Comparison of ENCODE assay signal across 1 cellular context in genomic region chr20:36181934-36182603, GRCh38.
TF ChIP-seq lines count a peak whose summit lies in the region.

No MANE protein-coding gene starts in this region.

TF ChIP-seq in HepG2, 621 proteins besides CTCF, POLR2A, EP300 and RAD21 (continued from another document and continues in another):
- TF ChIP-seq, protein P1, sequence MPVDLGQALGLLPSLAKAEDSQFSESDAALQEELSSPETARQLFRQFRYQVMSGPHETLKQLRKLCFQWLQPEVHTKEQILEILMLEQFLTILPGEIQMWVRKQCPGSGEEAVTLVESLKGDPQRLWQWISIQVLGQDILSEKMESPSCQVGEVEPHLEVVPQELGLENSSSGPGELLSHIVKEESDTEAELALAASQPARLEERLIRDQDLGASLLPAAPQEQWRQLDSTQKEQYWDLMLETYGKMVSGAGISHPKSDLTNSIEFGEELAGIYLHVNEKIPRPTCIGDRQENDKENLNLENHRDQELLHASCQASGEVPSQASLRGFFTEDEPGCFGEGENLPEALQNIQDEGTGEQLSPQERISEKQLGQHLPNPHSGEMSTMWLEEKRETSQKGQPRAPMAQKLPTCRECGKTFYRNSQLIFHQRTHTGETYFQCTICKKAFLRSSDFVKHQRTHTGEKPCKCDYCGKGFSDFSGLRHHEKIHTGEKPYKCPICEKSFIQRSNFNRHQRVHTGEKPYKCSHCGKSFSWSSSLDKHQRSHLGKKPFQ (CRISPR knock-in tag; IDR thresholded peaks at IDR 0.05; ENCODE audit: insufficient replicate concordance), result no peak
- TF ChIP-seq, protein P2, sequence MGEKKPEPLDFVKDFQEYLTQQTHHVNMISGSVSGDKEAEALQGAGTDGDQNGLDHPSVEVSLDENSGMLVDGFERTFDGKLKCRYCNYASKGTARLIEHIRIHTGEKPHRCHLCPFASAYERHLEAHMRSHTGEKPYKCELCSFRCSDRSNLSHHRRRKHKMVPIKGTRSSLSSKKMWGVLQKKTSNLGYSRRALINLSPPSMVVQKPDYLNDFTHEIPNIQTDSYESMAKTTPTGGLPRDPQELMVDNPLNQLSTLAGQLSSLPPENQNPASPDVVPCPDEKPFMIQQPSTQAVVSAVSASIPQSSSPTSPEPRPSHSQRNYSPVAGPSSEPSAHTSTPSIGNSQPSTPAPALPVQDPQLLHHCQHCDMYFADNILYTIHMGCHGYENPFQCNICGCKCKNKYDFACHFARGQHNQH (CRISPR knock-in tag; IDR thresholded peaks at IDR 0.05), result no peak; the same call in 1 of the 2 replicates
- TF ChIP-seq JUND (CRISPR knock-in tag; IDR thresholded peaks at IDR 0.05), result 0 out of 2 replicates have a peak, but pooled peaks have one; percentile 36
- TF ChIP-seq, protein P3, sequence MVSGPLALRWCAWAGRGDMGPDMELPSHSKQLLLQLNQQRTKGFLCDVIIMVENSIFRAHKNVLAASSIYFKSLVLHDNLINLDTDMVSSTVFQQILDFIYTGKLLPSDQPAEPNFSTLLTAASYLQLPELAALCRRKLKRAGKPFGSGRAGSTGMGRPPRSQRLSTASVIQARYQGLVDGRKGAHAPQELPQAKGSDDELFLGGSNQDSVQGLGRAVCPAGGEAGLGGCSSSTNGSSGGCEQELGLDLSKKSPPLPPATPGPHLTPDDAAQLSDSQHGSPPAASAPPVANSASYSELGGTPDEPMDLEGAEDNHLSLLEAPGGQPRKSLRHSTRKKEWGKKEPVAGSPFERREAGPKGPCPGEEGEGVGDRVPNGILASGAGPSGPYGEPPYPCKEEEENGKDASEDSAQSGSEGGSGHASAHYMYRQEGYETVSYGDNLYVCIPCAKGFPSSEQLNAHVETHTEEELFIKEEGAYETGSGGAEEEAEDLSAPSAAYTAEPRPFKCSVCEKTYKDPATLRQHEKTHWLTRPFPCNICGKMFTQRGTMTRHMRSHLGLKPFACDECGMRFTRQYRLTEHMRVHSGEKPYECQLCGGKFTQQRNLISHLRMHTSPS (CRISPR knock-in tag; IDR thresholded peaks at IDR 0.05; ENCODE audit: low read depth), result peak; percentile 48; the same call in 1 of the 2 replicates
- no peak for TF ChIP-seq YY1 (IDR thresholded peaks at IDR 0.05; ENCODE audit: insufficient read depth, insufficient replicate concordance, low read depth, low read length)
- TF ChIP-seq, protein P4, sequence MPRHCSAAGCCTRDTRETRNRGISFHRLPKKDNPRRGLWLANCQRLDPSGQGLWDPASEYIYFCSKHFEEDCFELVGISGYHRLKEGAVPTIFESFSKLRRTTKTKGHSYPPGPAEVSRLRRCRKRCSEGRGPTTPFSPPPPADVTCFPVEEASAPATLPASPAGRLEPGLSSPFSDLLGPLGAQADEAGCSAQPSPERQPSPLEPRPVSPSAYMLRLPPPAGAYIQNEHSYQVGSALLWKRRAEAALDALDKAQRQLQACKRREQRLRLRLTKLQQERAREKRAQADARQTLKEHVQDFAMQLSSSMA (CRISPR knock-in tag; IDR thresholded peaks at IDR 0.05), result no peak; the same call in none of the 2 replicates
- TF ChIP-seq ZNF10 (CRISPR knock-in tag; IDR thresholded peaks at IDR 0.05; ENCODE audit: borderline replicate concordance, low read depth), result no peak
- TF ChIP-seq SP140L (CRISPR knock-in tag; IDR thresholded peaks at IDR 0.05; ENCODE audit: borderline replicate concordance), result 0 out of 2 replicates have a peak, but pooled peaks have one; percentile 17
- no peak for TF ChIP-seq MED13 (CRISPR knock-in tag; IDR thresholded peaks at IDR 0.05)
- no peak for TF ChIP-seq ZNF572 (CRISPR knock-in tag; IDR thresholded peaks at IDR 0.05)
- TF ChIP-seq TBP (CRISPR knock-in tag; IDR thresholded peaks at IDR 0.05), result no peak
- TF ChIP-seq HOXA7 (CRISPR knock-in tag; IDR thresholded peaks at IDR 0.05), result no peak
- TF ChIP-seq NR2F1 (CRISPR knock-in tag; IDR thresholded peaks at IDR 0.05), result peak in 1 of 2 experiments; percentile 72; a peak in 2 of 4 replicates
- TF ChIP-seq MIXL1 (CRISPR knock-in tag; IDR thresholded peaks at IDR 0.05), result 0 out of 2 replicates have a peak, but pooled peaks have one; percentile 53
- TF ChIP-seq ZNF766 (CRISPR knock-in tag; IDR thresholded peaks at IDR 0.05; ENCODE audit: borderline replicate concordance), result 0 out of 2 replicates have a peak, but pooled peaks have one; percentile 14
- TF ChIP-seq MAF1 (CRISPR knock-in tag; IDR thresholded peaks at IDR 0.05; ENCODE audit: borderline replicate concordance), result no peak
- no peak for TF ChIP-seq SALL2 (CRISPR knock-in tag; IDR thresholded peaks at IDR 0.05)
- TF ChIP-seq ZMYM3 (CRISPR knock-in tag; IDR thresholded peaks at IDR 0.05), result peak; percentile 97
- TF ChIP-seq, protein P5, sequence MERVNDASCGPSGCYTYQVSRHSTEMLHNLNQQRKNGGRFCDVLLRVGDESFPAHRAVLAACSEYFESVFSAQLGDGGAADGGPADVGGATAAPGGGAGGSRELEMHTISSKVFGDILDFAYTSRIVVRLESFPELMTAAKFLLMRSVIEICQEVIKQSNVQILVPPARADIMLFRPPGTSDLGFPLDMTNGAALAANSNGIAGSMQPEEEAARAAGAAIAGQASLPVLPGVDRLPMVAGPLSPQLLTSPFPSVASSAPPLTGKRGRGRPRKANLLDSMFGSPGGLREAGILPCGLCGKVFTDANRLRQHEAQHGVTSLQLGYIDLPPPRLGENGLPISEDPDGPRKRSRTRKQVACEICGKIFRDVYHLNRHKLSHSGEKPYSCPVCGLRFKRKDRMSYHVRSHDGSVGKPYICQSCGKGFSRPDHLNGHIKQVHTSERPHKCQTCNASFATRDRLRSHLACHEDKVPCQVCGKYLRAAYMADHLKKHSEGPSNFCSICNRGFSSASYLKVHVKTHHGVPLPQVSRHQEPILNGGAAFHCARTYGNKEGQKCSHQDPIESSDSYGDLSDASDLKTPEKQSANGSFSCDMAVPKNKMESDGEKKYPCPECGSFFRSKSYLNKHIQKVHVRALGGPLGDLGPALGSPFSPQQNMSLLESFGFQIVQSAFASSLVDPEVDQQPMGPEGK (CRISPR knock-in tag; IDR thresholded peaks at IDR 0.05), result no peak
- TF ChIP-seq PPARG (CRISPR knock-in tag; conservative IDR thresholded peaks at IDR 0.05), result 0 out of 2 replicates have a peak, but pooled peaks have one; percentile 38
- TF ChIP-seq, protein P6, sequence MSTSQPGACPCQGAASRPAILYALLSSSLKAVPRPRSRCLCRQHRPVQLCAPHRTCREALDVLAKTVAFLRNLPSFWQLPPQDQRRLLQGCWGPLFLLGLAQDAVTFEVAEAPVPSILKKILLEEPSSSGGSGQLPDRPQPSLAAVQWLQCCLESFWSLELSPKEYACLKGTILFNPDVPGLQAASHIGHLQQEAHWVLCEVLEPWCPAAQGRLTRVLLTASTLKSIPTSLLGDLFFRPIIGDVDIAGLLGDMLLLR (CRISPR knock-in tag; IDR thresholded peaks at IDR 0.05), result no peak
- peak; percentile 52; the same call in 1 of the 2 replicates for TF ChIP-seq ELF1 (CRISPR knock-in tag; IDR thresholded peaks at IDR 0.05)
- TF ChIP-seq TBL1XR1 (IDR thresholded peaks at IDR 0.05; ENCODE audit: borderline replicate concordance, low read length, partially characterized antibody), result no peak
- TF ChIP-seq DNMT1 (CRISPR knock-in tag; IDR thresholded peaks at IDR 0.05), result no peak; the same call in 1 of the 2 replicates
- TF ChIP-seq FOXA3 (CRISPR knock-in tag; IDR thresholded peaks at IDR 0.05), result peak; percentile 77
- no peak for TF ChIP-seq ZNF30 (CRISPR knock-in tag; IDR thresholded peaks at IDR 0.05)
- peak; percentile 85 for TF ChIP-seq GATAD2A (CRISPR knock-in tag; IDR thresholded peaks at IDR 0.05)
- TF ChIP-seq, protein P7, sequence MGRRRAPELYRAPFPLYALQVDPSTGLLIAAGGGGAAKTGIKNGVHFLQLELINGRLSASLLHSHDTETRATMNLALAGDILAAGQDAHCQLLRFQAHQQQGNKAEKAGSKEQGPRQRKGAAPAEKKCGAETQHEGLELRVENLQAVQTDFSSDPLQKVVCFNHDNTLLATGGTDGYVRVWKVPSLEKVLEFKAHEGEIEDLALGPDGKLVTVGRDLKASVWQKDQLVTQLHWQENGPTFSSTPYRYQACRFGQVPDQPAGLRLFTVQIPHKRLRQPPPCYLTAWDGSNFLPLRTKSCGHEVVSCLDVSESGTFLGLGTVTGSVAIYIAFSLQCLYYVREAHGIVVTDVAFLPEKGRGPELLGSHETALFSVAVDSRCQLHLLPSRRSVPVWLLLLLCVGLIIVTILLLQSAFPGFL (CRISPR knock-in tag; IDR thresholded peaks at IDR 0.05), result no peak
- TF ChIP-seq, protein P8, sequence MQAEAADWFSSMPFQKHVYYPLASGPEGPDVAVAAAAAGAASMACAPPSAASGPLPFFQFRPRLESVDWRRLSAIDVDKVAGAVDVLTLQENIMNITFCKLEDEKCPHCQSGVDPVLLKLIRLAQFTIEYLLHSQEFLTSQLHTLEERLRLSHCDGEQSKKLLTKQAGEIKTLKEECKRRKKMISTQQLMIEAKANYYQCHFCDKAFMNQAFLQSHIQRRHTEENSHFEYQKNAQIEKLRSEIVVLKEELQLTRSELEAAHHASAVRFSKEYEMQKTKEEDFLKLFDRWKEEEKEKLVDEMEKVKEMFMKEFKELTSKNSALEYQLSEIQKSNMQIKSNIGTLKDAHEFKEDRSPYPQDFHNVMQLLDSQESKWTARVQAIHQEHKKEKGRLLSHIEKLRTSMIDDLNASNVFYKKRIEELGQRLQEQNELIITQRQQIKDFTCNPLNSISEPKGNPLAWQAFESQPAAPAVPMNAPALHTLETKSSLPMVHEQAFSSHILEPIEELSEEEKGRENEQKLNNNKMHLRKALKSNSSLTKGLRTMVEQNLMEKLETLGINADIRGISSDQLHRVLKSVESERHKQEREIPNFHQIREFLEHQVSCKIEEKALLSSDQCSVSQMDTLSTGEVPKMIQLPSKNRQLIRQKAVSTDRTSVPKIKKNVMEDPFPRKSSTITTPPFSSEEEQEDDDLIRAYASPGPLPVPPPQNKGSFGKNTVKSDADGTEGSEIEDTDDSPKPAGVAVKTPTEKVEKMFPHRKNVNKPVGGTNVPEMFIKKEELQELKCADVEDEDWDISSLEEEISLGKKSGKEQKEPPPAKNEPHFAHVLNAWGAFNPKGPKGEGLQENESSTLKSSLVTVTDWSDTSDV (CRISPR knock-in tag; IDR thresholded peaks at IDR 0.05), result 0 out of 2 replicates have a peak, but pooled peaks have one; percentile 10
- no peak for TF ChIP-seq ZNF576 (CRISPR knock-in tag; IDR thresholded peaks at IDR 0.05)
- TF ChIP-seq CBX5 (CRISPR knock-in tag; IDR thresholded peaks at IDR 0.05; ENCODE audit: borderline replicate concordance), result 0 out of 2 replicates have a peak, but pooled peaks have one; percentile 40
- TF ChIP-seq ZNF280B (CRISPR knock-in tag; IDR thresholded peaks at IDR 0.05; ENCODE audit: borderline replicate concordance), result peak; percentile 77
- TF ChIP-seq ZNF20 (CRISPR knock-in tag; IDR thresholded peaks at IDR 0.05), result no peak
- TF ChIP-seq ZNF143 (CRISPR knock-in tag; IDR thresholded peaks at IDR 0.05), result 0 out of 2 replicates have a peak, but pooled peaks have one; percentile 35
- TF ChIP-seq KAT2B (IDR thresholded peaks at IDR 0.05; ENCODE audit: borderline replicate concordance, low read depth, low read length), result no peak
- TF ChIP-seq ARID5B (CRISPR knock-in tag; IDR thresholded peaks at IDR 0.05), result peak; percentile 60; the same call in 1 of the 2 replicates
- no peak for TF ChIP-seq HCFC1 (IDR thresholded peaks at IDR 0.05; ENCODE audit: low read depth, low read length)
- no peak for TF ChIP-seq POLR2G (IDR thresholded peaks at IDR 0.05; ENCODE audit: low read depth, low read length)
- TF ChIP-seq HMG20A (CRISPR knock-in tag; IDR thresholded peaks at IDR 0.05; ENCODE audit: borderline replicate concordance), result no peak
- TF ChIP-seq ZNF558 (CRISPR knock-in tag; IDR thresholded peaks at IDR 0.05; ENCODE audit: borderline replicate concordance), result no peak
